ENCODE assay signal across 8 cellular contexts in genomic region chr10:50623299-50624153, GRCh38. TPM values are rescaled to one million over a fixed set of nuclear protein-coding genes. Genes with fewer than 3 reads are reported as not detected.
A peak's percentile ranks its signal among the peaks of the same experiment; 100 is the strongest.
DNase-seq lines count a peak whose midpoint lies in the region; ATAC-seq and TF ChIP-seq lines count a peak whose summit lies in the region.

TSS of gene SGMS1 (minus strand) at chr10:50623956. CDS start at chr10:50344114, 279,842 bp downstream.

- peak; percentile 63 for TF ChIP-seq POLR2A in GM18505 (IDR thresholded peaks at IDR 0.05; ENCODE audit: borderline replicate concordance, extremely low read depth, insufficient read depth, insufficient read length)

- DNase-seq in NCI-H2227 treated with DMSO at 0.1 percent for 48 hours (lab: John Stamatoyannopoulos, UW) (peak; percentile 71), coronary artery (ENCODE audit: low spot score) (peak; percentile 88), left colon (peak; percentile 83 to 90)
- peak; percentile 82 for DNase-seq in activated CD4-positive, alpha-beta T cell treated with anti-CD3 and anti-CD28 coated beads for 48 hours
- DNase-seq in stimulated activated CD4-positive, alpha-beta T cell treated with anti-CD3 and anti-CD28 coated beads, Interleukin-1b, Interleukin-23, amount 100 ng/mL, for 48 hours = peak; percentile 78

- peak; percentile 31 for ATAC-seq in GM18505 (IDR thresholded peaks at IDR 0.05; ENCODE audit: unreplicated experiment)
- peak; percentile 25 for ATAC-seq in HG02981 (IDR thresholded peaks at IDR 0.05; ENCODE audit: unreplicated experiment)
- ATAC-seq in left colon = peak; percentile 67

- TF ChIP-seq CTCF in 22Rv1 (IDR thresholded peaks at IDR 0.05) (no peak), coronary artery (IDR thresholded peaks at IDR 0.05) (no peak)

- intact Hi-C loops in left colon (cut with DNase I, micrococcal nuclease) = loop anchor here in 1 of 2 donors (5.0 to 10.0 kb wide), 2 partner anchors 61 to 199 kb away; no protein-coding TSS in a partner anchor

- peak within 1 kb of the TSS; percentile 100 for H3K4me3 ChIP-seq in coronary artery

- H3K27ac ChIP-seq in 22Rv1 (peak within 1 kb of the TSS; percentile 95), coronary artery (peak within 1 kb of the TSS; percentile 98 to 99)

RNA-seq across cellular contexts. Expression of gene SGMS1, which starts in this region (rescaled TPM):
- 10 to 100 TPM; 17.8 to 20.8 TPM for total RNA-seq in left colon

Comparison
In these comparisons a context has a peak if more than half of its experiments do, and no peak if none do; other contexts are left out.
1. Peak in every context shown above with its lines: DNase-seq, ATAC-seq, H3K4me3 ChIP-seq and H3K27ac ChIP-seq.